ENCODE assay signal across 6 cellular contexts in genomic region chr7:42209085-42209484, GRCh38. TPM values are rescaled to one million over a fixed set of nuclear protein-coding genes. Genes with fewer than 3 reads are reported as not detected.
"Had no signal": no experiment of that assay in that cellular context is flagged by ENCODE, and none has a peak within 500 bp of the region (broad histone marks: within the 10 kb centered on the region; RNA-seq: fewer than 3 reads in every experiment).

No MANE protein-coding gene starts in this region.

RNA-seq across cellular contexts. Expression of gene GLI3, which starts 27.9 kb away (rescaled TPM):
- total RNA-seq: activated B cell treated with CpG ODN at 0.5 μM for 24 hours; activated CD4-positive, alpha-beta memory T cell treated with anti-CD3 and anti-CD28 coated beads, Interleukin-2, amount 10 ng/mL, durations not matched to agents 7 days and 5 days; activated CD4-positive, alpha-beta T cell treated with anti-CD3 and anti-CD28 coated beads, Interleukin-2, amount 10 ng/mL, durations not matched to agents 24 days and 14 days; activated CD8-positive, alpha-beta T cell treated with anti-CD3 and anti-CD28 coated beads for 36 hours; activated CD8-positive, alpha-beta T cell treated with anti-CD3 and anti-CD28 coated beads, Interleukin-2, amount 10 ng/mL, durations not matched to agents 7 days and 5 days; T-helper 2 cell treated with Interferon-gamma antibody and Interleukin-4, amounts not matched to agents 100 ng/mL and 5 ng/mL, for 36 hours had no signal
